In the genomic region with DNA sequence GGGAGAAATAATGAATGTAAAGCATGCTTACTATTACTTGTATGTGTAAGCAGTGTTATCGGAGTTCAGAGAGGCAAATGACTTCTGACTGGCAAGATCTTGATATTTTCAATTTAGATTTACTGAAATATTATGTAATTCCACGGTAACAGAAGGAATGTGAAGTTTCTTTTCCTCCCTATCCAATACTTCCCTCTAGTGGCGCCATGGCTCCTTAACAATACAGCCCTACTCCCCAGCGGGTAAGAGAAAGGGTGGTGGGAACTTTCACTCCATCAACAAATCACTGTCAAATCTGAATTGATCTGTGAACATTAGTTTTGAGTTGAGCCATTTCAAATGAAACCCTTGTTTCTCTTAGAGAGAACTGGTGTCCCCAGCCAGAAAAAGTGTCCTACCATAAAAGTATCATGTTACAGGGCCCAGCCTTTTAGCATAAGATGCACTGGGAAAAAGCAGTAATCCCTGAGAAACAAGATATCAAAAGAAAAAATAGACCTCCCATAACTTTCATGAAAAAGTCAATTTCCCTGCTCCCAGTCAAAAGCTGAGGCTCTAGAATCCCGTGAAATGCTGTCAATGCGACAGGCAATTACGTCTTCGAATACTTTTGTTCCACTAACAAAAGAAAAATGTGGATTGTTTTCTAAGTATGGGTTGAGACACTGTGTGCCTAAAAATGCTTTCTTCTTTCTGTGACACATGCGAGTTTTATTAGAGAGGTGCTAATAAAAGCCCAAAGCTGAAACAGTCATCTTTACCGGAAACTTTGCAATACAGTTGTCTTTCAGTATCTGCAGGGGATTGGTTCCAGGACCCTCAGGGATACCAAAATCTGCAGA, we compare ENCODE assay signal across 8 cellular contexts. TPM values are rescaled to one million over a fixed set of nuclear protein-coding genes. Genes with fewer than 3 reads are reported as not detected.
DNase-seq lines count a peak whose midpoint lies in the region; ATAC-seq and TF ChIP-seq lines count a peak whose summit lies in the region.

No MANE protein-coding gene starts in this region.

- no peak for ATAC-seq in HG03457 (IDR thresholded peaks at IDR 0.05; ENCODE audit: unreplicated experiment)

- H3K9me3 Mint-ChIP-seq in mesothelial cell of epicardium (peaks cover 10% of the 10 kb centered on the region), immature natural killer cell (no peaks in the 10 kb centered on the region)
- H3K9me3 Mint-ChIP-seq in CD4-positive, alpha-beta memory T cell: peaks cover 0 to 2% (median 0%) of the 10 kb centered on the region in 8 donors

- H3K36me3 Mint-ChIP-seq in mesothelial cell of epicardium (no peaks in the 10 kb centered on the region), immature natural killer cell (no peaks in the 10 kb centered on the region)
- no peaks in the 10 kb centered on the region for H3K36me3 Mint-ChIP-seq in CD4-positive, alpha-beta memory T cell

- H3K9me3 ChIP-seq in CD4-positive, alpha-beta memory T cell (ENCODE audit: control insufficient read depth in 1 of 2, low read length in 2 of 2): no peaks in the 10 kb centered on the region

- no peak overlapping the region for H3K27ac ChIP-seq in coronary artery
- no peak overlapping the region for H3K27ac ChIP-seq in CD4-positive, alpha-beta memory T cell (ENCODE audit: low read depth, low read length)

- no peaks in the 10 kb centered on the region for H3K27me3 Mint-ChIP-seq in mesothelial cell of epicardium (ENCODE audit: low read depth)
- H3K27me3 Mint-ChIP-seq in immature natural killer cell (ENCODE audit: low read depth in 3 of 3): peaks cover 1 to 7% (median 3%) of the 10 kb centered on the region in 3 donors
- H3K27me3 Mint-ChIP-seq in CD4-positive, alpha-beta memory T cell: no peaks in the 10 kb centered on the region

- H3K27me3 ChIP-seq in CD4-positive, alpha-beta memory T cell (ENCODE audit: insufficient read depth, low read length): no peaks in the 10 kb centered on the region

- H3K4me1 Mint-ChIP-seq in mesothelial cell of epicardium: peaks cover 4% of the 10 kb centered on the region
- H3K4me1 Mint-ChIP-seq in immature natural killer cell: no peaks in the 10 kb centered on the region
- no peaks in the 10 kb centered on the region for H3K4me1 Mint-ChIP-seq in CD4-positive, alpha-beta memory T cell

- intact Hi-C loops in CD4-positive, alpha-beta memory T cell (cut with micrococcal nuclease): no loop called here

- no peaks in the 10 kb centered on the region for H3K4me1 ChIP-seq in CD4-positive, alpha-beta memory T cell (ENCODE audit: insufficient read depth, low read length)

- H3K27ac Mint-ChIP-seq in mesothelial cell of epicardium: no peak overlapping the region
- no peak overlapping the region for H3K27ac Mint-ChIP-seq in immature natural killer cell
- no peak overlapping the region for H3K27ac Mint-ChIP-seq in CD4-positive, alpha-beta memory T cell

- peak; percentile 68 for TF ChIP-seq CTCF in coronary artery (IDR thresholded peaks at IDR 0.05)
- peak; percentile 36 for TF ChIP-seq CTCF in mesothelial cell of epicardium (IDR thresholded peaks at IDR 0.05; ENCODE audit: unreplicated experiment)

- POLR2A ChIA-PET in CD4-positive, alpha-beta memory T cell (lab: Charles Lee; ENCODE audit: partially characterized antibody): interaction anchor here (1.5 kb wide), 1 partner anchor 14 kb away, joined by 3 read pairs; no protein-coding TSS in a partner anchor

- no peak overlapping the region for H3K4me3 Mint-ChIP-seq in mesothelial cell of epicardium
- H3K4me3 Mint-ChIP-seq in immature natural killer cell: no peak overlapping the region
- no peak overlapping the region for H3K4me3 Mint-ChIP-seq in CD4-positive, alpha-beta memory T cell

- H3K4me3 ChIP-seq in coronary artery: no peak overlapping the region
- no peak overlapping the region for H3K4me3 ChIP-seq in CD4-positive, alpha-beta memory T cell (ENCODE audit: low read length in 2 of 2)

- CTCF ChIA-PET in CD4-positive, alpha-beta memory T cell (lab: Charles Lee; ENCODE audit: partially characterized antibody): interaction anchor here (1.2 to 2.4 kb wide), 2 partner anchors 12 to 22 kb away, joined by 3 to 8 read pairs; no protein-coding TSS in a partner anchor

- DNase-seq in NCI-H1417 (lab: John Stamatoyannopoulos, UW) (peak in 2 of 3 experiments; percentile 3 to 6), NCI-H1417 treated with DMSO at 0.1 percent for 48 hours (lab: John Stamatoyannopoulos, UW) (no peak), NCI-H226 (peak; percentile 50), coronary artery (ENCODE audit: low spot score) (no peak), mesothelial cell of epicardium (ENCODE audit: low spot score in 2 of 2, unreplicated experiment in 2 of 2) (no peak), immature natural killer cell (no peak)
- no peak for DNase-seq in CD4-positive, alpha-beta memory T cell

- no peaks in the 10 kb centered on the region for H3K36me3 ChIP-seq in CD4-positive, alpha-beta memory T cell (ENCODE audit: insufficient read depth, low read length)

RNA-seq across cellular contexts. Expression of gene COX7A2, which starts 12.9 kb away (rescaled TPM):
- total RNA-seq in mesothelial cell of epicardium: 232 to 260 TPM (median 245 TPM) in 3 replicates
- polyA plus RNA-seq in immature natural killer cell: 1,000 to 10,000 TPM in 1 of 3 donors, 100 to 1,000 TPM in 2; 732 to 1,349 (median 964) TPM
- 100 to 1,000 TPM; 188 to 201 TPM for total RNA-seq in CD4-positive, alpha-beta memory T cell
- polyA plus RNA-seq in CD4-positive, alpha-beta memory T cell: 1,000 to 10,000 TPM in 1 of 2 donors, 100 to 1,000 TPM in 1; 809 to 1,007 TPM

RNA-seq across cellular contexts. Expression of gene COL12A1, which starts 24.9 kb away (rescaled TPM):
- 10.5 to 12.5 TPM (median 11.3 TPM) in 3 replicates for total RNA-seq in mesothelial cell of epicardium
- not detected for polyA plus RNA-seq in immature natural killer cell
- not detected for total RNA-seq in CD4-positive, alpha-beta memory T cell
- polyA plus RNA-seq in CD4-positive, alpha-beta memory T cell: not detected

RNA-seq across cellular contexts. Expression of gene TMEM30A, which starts 53.9 kb away (rescaled TPM):
- 87.6 to 95.3 TPM (median 90.1 TPM) in 3 replicates for total RNA-seq in mesothelial cell of epicardium
- 10 to 100 TPM; 47.5 to 81.9 (median 56.0) TPM for polyA plus RNA-seq in immature natural killer cell
- 10 to 100 TPM; 73.6 to 78.3 TPM for total RNA-seq in CD4-positive, alpha-beta memory T cell
- 10 to 100 TPM; 44.7 to 56.5 TPM for polyA plus RNA-seq in CD4-positive, alpha-beta memory T cell

Comparison
In these comparisons a context has a peak if more than half of its experiments do, and no peak if none do; other contexts are left out.
1. DNase-seq: peak in NCI-H1417 (2 of 3) and NCI-H226 (single experiment); none in NCI-H1417 treated with DMSO at 0.1 percent for 48 hours (single experiment), coronary artery (single experiment), mesothelial cell of epicardium (0 of 2), immature natural killer cell (0 of 3) and CD4-positive, alpha-beta memory T cell (0 of 5).
2. RNA of gene COL12A1, which starts 24.9 kb away (total RNA-seq): 10.5 to 12.5 TPM in mesothelial cell of epicardium; not detected in CD4-positive, alpha-beta memory T cell; every median in the first group is over 10 times any median in the second.